ENCODE assay signal across 1 cellular context in the genomic region with DNA sequence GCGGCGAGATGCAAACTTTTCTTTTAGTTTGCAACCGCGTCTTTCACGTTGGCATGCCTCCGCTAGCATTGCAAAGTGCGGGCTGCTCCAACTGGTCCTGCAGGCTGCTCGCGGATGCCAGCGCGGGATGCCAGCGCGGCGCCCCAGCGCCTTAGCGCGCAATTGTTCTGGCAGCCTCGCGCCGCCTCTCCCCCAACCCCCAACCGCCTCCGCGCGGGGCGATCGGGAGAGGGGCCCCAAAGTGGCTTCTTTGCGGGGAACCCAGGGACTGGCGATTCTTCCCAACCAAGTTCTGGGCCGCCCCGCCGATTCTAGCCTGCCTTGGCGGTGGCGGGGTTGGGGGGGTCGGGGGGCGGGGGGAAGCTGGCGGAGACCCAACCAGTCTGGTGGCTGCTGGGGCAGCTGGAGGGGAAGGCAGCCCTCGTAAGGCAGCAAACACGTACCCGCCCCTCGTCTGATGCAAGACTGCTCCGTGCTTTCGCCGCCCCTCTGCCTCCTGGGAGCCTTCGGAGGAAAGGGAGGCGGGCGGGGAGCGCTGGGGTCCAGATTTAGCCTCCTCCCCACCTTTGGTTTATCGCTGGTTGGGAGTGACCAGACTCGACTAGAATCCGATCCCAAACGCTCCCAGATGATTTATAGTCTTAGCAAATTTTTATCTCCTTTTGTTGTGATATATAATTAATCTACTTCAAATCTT.
TF ChIP-seq lines count a peak whose summit lies in the region.

No MANE protein-coding gene starts in this region.

TF ChIP-seq in SK-N-SH treated with all-trans-retinoic acid at 6 μM for 48 hours, 23 proteins besides CTCF, POLR2A, EP300 and RAD21:
- TF ChIP-seq, protein P1, sequence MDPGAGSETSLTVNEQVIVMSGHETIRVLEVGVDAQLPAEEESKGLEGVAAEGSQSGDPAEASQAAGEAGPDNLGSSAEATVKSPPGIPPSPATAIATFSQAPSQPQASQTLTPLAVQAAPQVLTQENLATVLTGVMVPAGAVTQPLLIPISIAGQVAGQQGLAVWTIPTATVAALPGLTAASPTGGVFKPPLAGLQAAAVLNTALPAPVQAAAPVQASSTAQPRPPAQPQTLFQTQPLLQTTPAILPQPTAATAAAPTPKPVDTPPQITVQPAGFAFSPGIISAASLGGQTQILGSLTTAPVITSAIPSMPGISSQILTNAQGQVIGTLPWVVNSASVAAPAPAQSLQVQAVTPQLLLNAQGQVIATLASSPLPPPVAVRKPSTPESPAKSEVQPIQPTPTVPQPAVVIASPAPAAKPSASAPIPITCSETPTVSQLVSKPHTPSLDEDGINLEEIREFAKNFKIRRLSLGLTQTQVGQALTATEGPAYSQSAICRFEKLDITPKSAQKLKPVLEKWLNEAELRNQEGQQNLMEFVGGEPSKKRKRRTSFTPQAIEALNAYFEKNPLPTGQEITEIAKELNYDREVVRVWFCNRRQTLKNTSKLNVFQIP (CRISPR knock-in tag; IDR thresholded peaks at IDR 0.05; ENCODE audit: borderline replicate concordance, low read depth), result no peak
- no peak for TF ChIP-seq ARNTL (CRISPR knock-in tag; IDR thresholded peaks at IDR 0.05; ENCODE audit: borderline replicate concordance, low read depth)
- TF ChIP-seq OSR1 (CRISPR knock-in tag; IDR thresholded peaks at IDR 0.05), result no peak
- no peak for TF ChIP-seq TCF4 (CRISPR knock-in tag; IDR thresholded peaks at IDR 0.05; ENCODE audit: borderline replicate concordance)
- TF ChIP-seq ESRRG (CRISPR knock-in tag; IDR thresholded peaks at IDR 0.05), result no peak
- TF ChIP-seq ZC3H10 (CRISPR knock-in tag; IDR thresholded peaks at IDR 0.05), result no peak
